Comparison of ENCODE assay signal across 14 cellular contexts in genomic region chr9:136814725-136815421, GRCh38. TPM values are rescaled to one million over a fixed set of nuclear protein-coding genes. Genes with fewer than 3 reads are reported as not detected.
DNase-seq lines count a peak whose midpoint lies in the region; ATAC-seq and TF ChIP-seq lines count a peak whose summit lies in the region.
"Had no signal": no experiment of that assay in that cellular context is flagged by ENCODE, and none has a peak within 500 bp of the region (broad histone marks: within the 10 kb centered on the region; RNA-seq: fewer than 3 reads in every experiment).

No MANE protein-coding gene starts in this region.

- TF ChIP-seq CTCF in lower lobe of right lung (IDR thresholded peaks at IDR 0.05) = no peak

- peaks cover 77% of the 10 kb centered on the region for H3K79me2 ChIP-seq in Karpas-422 (ENCODE audit: low read length)

- H3K27ac Mint-ChIP-seq in activated naive CD4-positive, alpha-beta T cell treated with anti-CD3 and anti-CD28 coated beads, Interleukin-2, amount 10 ng/mL, durations not matched to agents 7 days and 5 days = peak overlapping the region; percentile 45
- peak overlapping the region; percentile 13 for H3K27ac Mint-ChIP-seq in memory B cell

- H3K27ac ChIP-seq in Karpas-422 (ENCODE audit: low read length) (peak overlapping the region; percentile 29; the same call in 1 of the 2 replicates), lower lobe of right lung (no peak overlapping the region)
- H3K27ac ChIP-seq: SJSA1 had no signal

- no peak overlapping the region for H3K4me3 Mint-ChIP-seq in activated naive CD4-positive, alpha-beta T cell treated with anti-CD3 and anti-CD28 coated beads, Interleukin-2, amount 10 ng/mL, durations not matched to agents 7 days and 5 days
- H3K4me3 Mint-ChIP-seq in memory B cell = no peak overlapping the region

- 0 out of 2 replicates have a peak overlapping the region, but pooled peaks have one; percentile 11 for H3K9ac ChIP-seq in Karpas-422 (ENCODE audit: low read length)

- no peak overlapping the region for H2AFZ ChIP-seq in Karpas-422 (ENCODE audit: low read length)

- H3K9me3 ChIP-seq in Karpas-422 (ENCODE audit: low read length) = no peaks in the 10 kb centered on the region
- no peaks in the 10 kb centered on the region for H3K9me3 ChIP-seq in lower lobe of right lung
- H3K9me3 ChIP-seq: SJSA1 had no signal

- intact Hi-C loops in lower lobe of right lung (cut with DNase I) = no loop called here

- H3K36me3 ChIP-seq in Karpas-422 (ENCODE audit: insufficient read depth, low read length) = peaks cover 18% of the 10 kb centered on the region; the same call in 1 of the 2 replicates
- H3K36me3 ChIP-seq in lower lobe of right lung = peaks cover 22% of the 10 kb centered on the region

- CTCF ChIA-PET in activated naive CD4-positive, alpha-beta T cell treated with anti-CD3 and anti-CD28 coated beads, Interleukin-2, amount 10 ng/mL, durations not matched to agents 7 days and 5 days (lab: Charles Lee) = interaction anchor here (1.2 to 1.3 kb wide), 2 partner anchors 27 to 220 kb away, joined by 3 to 4 read pairs; no protein-coding TSS in a partner anchor

- H3K27me3 ChIP-seq in Karpas-422 (ENCODE audit: low read length) (no peaks in the 10 kb centered on the region), lower lobe of right lung (ENCODE audit: low read depth) (no peaks in the 10 kb centered on the region)
- H3K27me3 ChIP-seq: SJSA1 had no signal

- ATAC-seq in memory B cell (ENCODE audit: low read depth) = no peak
- ATAC-seq in lower lobe of right lung = no peak

- no peaks in the 10 kb centered on the region for H3K27me3 Mint-ChIP-seq in activated naive CD4-positive, alpha-beta T cell treated with anti-CD3 and anti-CD28 coated beads, Interleukin-2, amount 10 ng/mL, durations not matched to agents 7 days and 5 days
- no peaks in the 10 kb centered on the region for H3K27me3 Mint-ChIP-seq in memory B cell

- no peaks in the 10 kb centered on the region for H3K9me3 Mint-ChIP-seq in activated naive CD4-positive, alpha-beta T cell treated with anti-CD3 and anti-CD28 coated beads, Interleukin-2, amount 10 ng/mL, durations not matched to agents 7 days and 5 days
- H3K9me3 Mint-ChIP-seq in memory B cell = no peaks in the 10 kb centered on the region

- H3K4me2 ChIP-seq in Karpas-422 (ENCODE audit: low read depth, low read length, poor library complexity, severe bottlenecking) = no peak overlapping the region

- DNase-seq in activated naive CD4-positive, alpha-beta T cell treated with anti-CD3 and anti-CD28 coated beads, Interleukin-2, amount 10 ng/mL, durations not matched to agents 7 days and 5 days = no peak
- DNase-seq in activated naive CD4-positive, alpha-beta T cell (lab: John Stamatoyannopoulos, UW) = no peak
- DNase-seq in Karpas-422 (peak; percentile 51), memory B cell (ENCODE audit: low spot score in 2 of 2) (no peak), NCI-H524 treated with DMSO at 0.1 percent for 48 hours (lab: John Stamatoyannopoulos, UW) (no peak), lower lobe of right lung (no peak)
- DNase-seq: C1 segment of cervical spinal cord, COR-L47, DMS53, H7, Kasumi-1, NCI-H2029, NCI-H2171 treated with DMSO at 0.1 percent for 48 hours had no signal

- H3K36me3 Mint-ChIP-seq in activated naive CD4-positive, alpha-beta T cell treated with anti-CD3 and anti-CD28 coated beads, Interleukin-2, amount 10 ng/mL, durations not matched to agents 7 days and 5 days = peaks cover 41% of the 10 kb centered on the region
- peaks cover 20% of the 10 kb centered on the region for H3K36me3 Mint-ChIP-seq in memory B cell

- peaks cover 47% of the 10 kb centered on the region for H3K4me1 Mint-ChIP-seq in activated naive CD4-positive, alpha-beta T cell treated with anti-CD3 and anti-CD28 coated beads, Interleukin-2, amount 10 ng/mL, durations not matched to agents 7 days and 5 days
- H3K4me1 Mint-ChIP-seq in memory B cell = peaks cover 19% of the 10 kb centered on the region

- H3K9me2 ChIP-seq in Karpas-422 (replicated peaks; ENCODE audit: insufficient read depth, low read length) = no peaks in the 10 kb centered on the region

- peaks cover 3% of the 10 kb centered on the region; the same call in 1 of the 2 replicates for H4K20me1 ChIP-seq in Karpas-422 (ENCODE audit: insufficient read depth, low read depth, low read length)

- H3K4me3 ChIP-seq in Karpas-422 (ENCODE audit: low read length) = no peak overlapping the region
- no peak overlapping the region for H3K4me3 ChIP-seq in lower lobe of right lung
- H3K4me3 ChIP-seq: SJSA1 had no signal

- peaks cover 21% of the 10 kb centered on the region for H3K4me1 ChIP-seq in Karpas-422 (ENCODE audit: low read length)
- H3K4me1 ChIP-seq in lower lobe of right lung = peaks cover 7% of the 10 kb centered on the region
- H3K4me1 ChIP-seq: SJSA1 had no signal

RNA-seq across cellular contexts. Expression of gene RABL6, which starts 7.1 kb away (rescaled TPM):
- total RNA-seq in Karpas-422 (2014; rRNA removed; shearing (Covaris generic); ENCODE audit: low replicate concordance) = 43.1 and 78.1 TPM in 2 replicates
- total RNA-seq in lower lobe of right lung = 62.2 TPM

RNA-seq across cellular contexts. Expression of gene CCDC183, which starts 18.7 kb away (rescaled TPM):
- 1.6 TPM in 1 of 2 replicates, not detected in the other for total RNA-seq in Karpas-422 (2014; rRNA removed; shearing (Covaris generic); ENCODE audit: low replicate concordance)
- total RNA-seq in lower lobe of right lung = 3.7 TPM

RNA-seq across cellular contexts. Expression of gene TMEM141, which starts 23.7 kb away (rescaled TPM):
- total RNA-seq in Karpas-422 (2014; rRNA removed; shearing (Covaris generic); ENCODE audit: low replicate concordance) = 20.5 and 61.8 TPM in 2 replicates
- total RNA-seq in lower lobe of right lung = 57.2 TPM

RNA-seq across cellular contexts. Expression of gene AJM1, which starts 27.4 kb away (rescaled TPM):
- total RNA-seq in Karpas-422 (2014; rRNA removed; shearing (Covaris generic); ENCODE audit: low replicate concordance) = 1.9 and 5.0 TPM in 2 replicates
- 3.5 TPM for total RNA-seq in lower lobe of right lung

RNA-seq across cellular contexts. Expression of gene PHPT1, which starts 34.3 kb away (rescaled TPM):
- total RNA-seq in Karpas-422 (2014; rRNA removed; shearing (Covaris generic); ENCODE audit: low replicate concordance) = 82.5 and 164 TPM in 2 replicates
- 93.6 TPM for total RNA-seq in lower lobe of right lung
